ENCODE assay signal across 19 cellular contexts in genomic region chr6:158567152-158567551, GRCh38. TPM values are rescaled to one million over a fixed set of nuclear protein-coding genes. Genes with fewer than 3 reads are reported as not detected.
DNase-seq lines count a peak whose midpoint lies in the region; ATAC-seq, FAIRE-seq and TF ChIP-seq lines count a peak whose summit lies in the region.
"Had no signal": no experiment of that assay in that cellular context is flagged by ENCODE, and none has a peak within 500 bp of the region (broad histone marks: within the 10 kb centered on the region; RNA-seq: fewer than 3 reads in every experiment).

No MANE protein-coding gene starts in this region.

- intact Hi-C loops in CD4-positive, alpha-beta T cell (cut with DNase I, micrococcal nuclease) = loop anchor here in 1 of 2 experiments (10.0 kb wide), 1 partner anchor 88 kb away; the partner anchor contains the start of gene SYTL3
- intact Hi-C loops in kidney (cut with DNase I) = no loop called here

- DNase-seq in T-helper 1 cell (no peak), kidney (peak; percentile 45), kidney tubule cell (ENCODE audit: low spot score) (no peak), trophoblast cell (no peak)
- no peak for DNase-seq in CD4-positive, alpha-beta T cell
- no peak for DNase-seq in stimulated activated naive CD4-positive, alpha-beta T cell (lab: John Stamatoyannopoulos, UW)
- DNase-seq: activated CD4-positive, CD25-positive, alpha-beta regulatory T cell treated with anti-CD3 and anti-CD28 coated beads, Interleukin-2, amount 50 U/mL, for 72 hours; C1 segment of cervical spinal cord; DMS79; naive B cell; NCI-H1048; NCI-H2081; NCI-H526; SHP77; upper lobe of right lung had no signal

- H2BK5ac ChIP-seq in trophoblast cell (ENCODE audit: low read depth, low read length, poor library complexity) = no peak overlapping the region

- no peak overlapping the region for H3K9ac ChIP-seq in kidney (ENCODE audit: low read length in 2 of 2)
- no peak overlapping the region for H3K9ac ChIP-seq in trophoblast cell (ENCODE audit: low read length)

- no peaks in the 10 kb centered on the region for H3K79me1 ChIP-seq in trophoblast cell (ENCODE audit: low read length)

- peaks cover 45% of the 10 kb centered on the region for H3K4me1 Mint-ChIP-seq in T-helper 1 cell treated with Interleukin-12 subunit alpha and Interleukin-12 subunit beta and Interleukin-4 antibody, amounts not matched to agents 30 μg/mL and 1 μg/mL, for 36 hours (ENCODE audit: low read depth)
- peaks cover 83% of the 10 kb centered on the region for H3K4me1 Mint-ChIP-seq in CD4-positive, alpha-beta T cell (ENCODE audit: low read depth)
- peaks cover 48% of the 10 kb centered on the region for H3K4me1 Mint-ChIP-seq in activated T-helper 17 cell treated with anti-CD3 and anti-CD28 coated beads, Interleukin-2, amount 50 U/mL, for 72 hours

- H3K4me2 ChIP-seq in trophoblast cell (ENCODE audit: low read length) = no peak overlapping the region

- FAIRE-seq in kidney (lab: Jason Lieb, UNC) = no peak
- FAIRE-seq: H54 had no signal

- no peak overlapping the region for H2BK120ac ChIP-seq in trophoblast cell (ENCODE audit: insufficient read depth, low read length, poor library complexity)

- no CpG with 5 or more reads among the region's 10 CpGs for WGBS in trophoblast cell (ENCODE audit: extremely low coverage, insufficient coverage, insufficient read length)

- H3K4me1 ChIP-seq in kidney (ENCODE audit: control insufficient read depth in 1 of 2, insufficient read depth in 1 of 2, low read depth in 1 of 2, low read length in 2 of 2) (peaks cover 0 to 2% of the 10 kb centered on the region in 2 donors), trophoblast cell (ENCODE audit: control insufficient read depth in 1 of 2, insufficient read depth in 2 of 2, low read length in 2 of 2) (peaks cover 2 to 12% of the 10 kb centered on the region in 2 experiments)

- no peaks in the 10 kb centered on the region for H3K9me3 Mint-ChIP-seq in T-helper 1 cell treated with Interleukin-12 subunit alpha and Interleukin-12 subunit beta and Interleukin-4 antibody, amounts not matched to agents 30 μg/mL and 1 μg/mL, for 36 hours
- H3K9me3 Mint-ChIP-seq in CD4-positive, alpha-beta T cell = no peaks in the 10 kb centered on the region
- no peaks in the 10 kb centered on the region for H3K9me3 Mint-ChIP-seq in activated T-helper 17 cell treated with anti-CD3 and anti-CD28 coated beads, Interleukin-2, amount 50 U/mL, for 72 hours
- H3K9me3 Mint-ChIP-seq: naive B cell had no signal

- no peaks in the 10 kb centered on the region for H3K27me3 ChIP-seq in CD4-positive, alpha-beta T cell (ENCODE audit: control insufficient read depth, insufficient read depth, low read length)
- H3K27me3 ChIP-seq in trophoblast cell (ENCODE audit: insufficient read depth, low read length) = no peaks in the 10 kb centered on the region
- H3K27me3 ChIP-seq: upper lobe of right lung had no signal

- H3K14ac ChIP-seq in trophoblast cell (ENCODE audit: low read length) = no peak overlapping the region

- no peak overlapping the region for H4K91ac ChIP-seq in trophoblast cell (ENCODE audit: low read depth, low read length)

- no peak overlapping the region for H3K4ac ChIP-seq in trophoblast cell (ENCODE audit: low read depth, low read length)

- no peak overlapping the region for H3K18ac ChIP-seq in trophoblast cell (ENCODE audit: low read length)

- TF ChIP-seq CTCF in CD4-positive, alpha-beta T cell (IDR thresholded peaks at IDR 0.05) = no peak
- TF ChIP-seq CTCF in kidney (IDR thresholded peaks at IDR 0.05; ENCODE audit: borderline replicate concordance, extremely low read depth, insufficient read depth) = no peak

- no peak overlapping the region for H4K8ac ChIP-seq in trophoblast cell (ENCODE audit: low read depth, low read length)

- H3K4me3 Mint-ChIP-seq in T-helper 1 cell treated with Interleukin-12 subunit alpha and Interleukin-12 subunit beta and Interleukin-4 antibody, amounts not matched to agents 30 μg/mL and 1 μg/mL, for 36 hours = no peak overlapping the region
- H3K4me3 Mint-ChIP-seq in CD4-positive, alpha-beta T cell = peak overlapping the region; percentile 47
- peak overlapping the region; percentile 86 for H3K4me3 Mint-ChIP-seq in activated T-helper 17 cell treated with anti-CD3 and anti-CD28 coated beads, Interleukin-2, amount 50 U/mL, for 72 hours

- no peak overlapping the region for H2AK5ac ChIP-seq in trophoblast cell (ENCODE audit: low read length)

- no peaks in the 10 kb centered on the region for H3K27me3 Mint-ChIP-seq in T-helper 1 cell treated with Interleukin-12 subunit alpha and Interleukin-12 subunit beta and Interleukin-4 antibody, amounts not matched to agents 30 μg/mL and 1 μg/mL, for 36 hours (ENCODE audit: low read depth)
- H3K27me3 Mint-ChIP-seq in CD4-positive, alpha-beta T cell = no peaks in the 10 kb centered on the region
- no peaks in the 10 kb centered on the region for H3K27me3 Mint-ChIP-seq in activated T-helper 17 cell treated with anti-CD3 and anti-CD28 coated beads, Interleukin-2, amount 50 U/mL, for 72 hours
- H3K27me3 Mint-ChIP-seq: naive B cell had no signal

- no peak overlapping the region for H2BK12ac ChIP-seq in trophoblast cell (ENCODE audit: low read length)

- no peaks in the 10 kb centered on the region for H3K36me3 ChIP-seq in kidney (ENCODE audit: control insufficient read depth in 1 of 2, insufficient read depth in 2 of 2, low read length in 2 of 2)
- H3K36me3 ChIP-seq in trophoblast cell (ENCODE audit: control insufficient read depth in 1 of 2, insufficient read depth in 2 of 2, low read length in 2 of 2) = peaks cover under 1 to 3% of the 10 kb centered on the region in 2 experiments
- H3K36me3 ChIP-seq: upper lobe of right lung had no signal

- H3K9me3 ChIP-seq in CD4-positive, alpha-beta T cell (ENCODE audit: control insufficient read depth, low read length) = no peaks in the 10 kb centered on the region
- H3K9me3 ChIP-seq in kidney (ENCODE audit: control insufficient read depth in 1 of 2, low read length in 2 of 2) = no peaks in the 10 kb centered on the region
- H3K9me3 ChIP-seq in trophoblast cell (ENCODE audit: insufficient read depth, low read depth, low read length) = no peaks in the 10 kb centered on the region
- H3K9me3 ChIP-seq: upper lobe of right lung had no signal

- H3K36me3 Mint-ChIP-seq in T-helper 1 cell treated with Interleukin-12 subunit alpha and Interleukin-12 subunit beta and Interleukin-4 antibody, amounts not matched to agents 30 μg/mL and 1 μg/mL, for 36 hours (ENCODE audit: low read depth) = peaks cover 17% of the 10 kb centered on the region
- peaks cover 12% of the 10 kb centered on the region for H3K36me3 Mint-ChIP-seq in CD4-positive, alpha-beta T cell (ENCODE audit: low read depth)
- H3K36me3 Mint-ChIP-seq in activated T-helper 17 cell treated with anti-CD3 and anti-CD28 coated beads, Interleukin-2, amount 50 U/mL, for 72 hours (ENCODE audit: low read depth) = peaks cover 23% of the 10 kb centered on the region

- H3K27ac Mint-ChIP-seq in T-helper 1 cell treated with Interleukin-12 subunit alpha and Interleukin-12 subunit beta and Interleukin-4 antibody, amounts not matched to agents 30 μg/mL and 1 μg/mL, for 36 hours = peak overlapping the region; percentile 94
- peak overlapping the region; percentile 77 for H3K27ac Mint-ChIP-seq in CD4-positive, alpha-beta T cell
- H3K27ac Mint-ChIP-seq in activated T-helper 17 cell treated with anti-CD3 and anti-CD28 coated beads, Interleukin-2, amount 50 U/mL, for 72 hours = peak overlapping the region; percentile 96

- no peak overlapping the region for H3K4me3 ChIP-seq in kidney (ENCODE audit: low read length in 2 of 2)
- no peak overlapping the region for H3K4me3 ChIP-seq in trophoblast cell (ENCODE audit: low read depth, low read length)
- H3K4me3 ChIP-seq: upper lobe of right lung had no signal

- no peak for ATAC-seq in CD4-positive, alpha-beta T cell (ENCODE audit: poor library complexity)
- no peak for ATAC-seq in activated T-helper 17 cell treated with anti-CD3 and anti-CD28 coated beads, Interleukin-2, amount 50 U/mL, for 72 hours (replicated peaks)
- ATAC-seq: upper lobe of right lung had no signal

- no peak overlapping the region for H2AFZ ChIP-seq in trophoblast cell (ENCODE audit: insufficient read depth, low read length, poor library complexity)

- H3K27ac ChIP-seq in CD4-positive, alpha-beta T cell (ENCODE audit: low read depth, low read length) = no peak overlapping the region
- no peak overlapping the region for H3K27ac ChIP-seq in kidney (ENCODE audit: low read depth in 2 of 2, low read length in 2 of 2)
- H3K27ac ChIP-seq in trophoblast cell (ENCODE audit: low read depth, low read length) = no peak overlapping the region
- H3K27ac ChIP-seq: 22Rv1, upper lobe of right lung had no signal

- POLR2A ChIA-PET in CD4-positive, alpha-beta T cell (lab: Charles Lee) = interaction anchor here (2.3 kb wide), 1 partner anchor 8 kb away, joined by 18 read pairs; the partner anchor contains the start of gene TMEM181

- CTCF ChIA-PET in CD4-positive, alpha-beta T cell (lab: Charles Lee) = no interaction called here

- H3K79me2 ChIP-seq in trophoblast cell (ENCODE audit: control insufficient read depth, insufficient read depth, low read length, poor library complexity) = peaks cover 1% of the 10 kb centered on the region

- H3K23ac ChIP-seq in trophoblast cell (ENCODE audit: low read length) = no peak overlapping the region

- H4K12ac ChIP-seq in trophoblast cell (ENCODE audit: low read depth, low read length) = no peak overlapping the region

RNA-seq across cellular contexts. Expression of gene TMEM181, which starts 7.3 kb away (rescaled TPM):
- total RNA-seq in CD4-positive, alpha-beta T cell = 10 to 100 TPM; 10.2 to 10.9 TPM
- 10 to 100 TPM; 11.8 to 16.4 TPM for total RNA-seq in activated T-helper 17 cell treated with anti-CD3 and anti-CD28 coated beads, Interleukin-2, amount 50 U/mL, for 72 hours
- 19.9 TPM for total RNA-seq in kidney
- 6.9 TPM for polyA plus RNA-seq in kidney (ENCODE audit: insufficient read depth, low read depth, low replicate concordance)
- 10.2 and 10.4 TPM in 2 replicates for polyA plus RNA-seq in trophoblast cell (2013)
